In the genomic region with DNA sequence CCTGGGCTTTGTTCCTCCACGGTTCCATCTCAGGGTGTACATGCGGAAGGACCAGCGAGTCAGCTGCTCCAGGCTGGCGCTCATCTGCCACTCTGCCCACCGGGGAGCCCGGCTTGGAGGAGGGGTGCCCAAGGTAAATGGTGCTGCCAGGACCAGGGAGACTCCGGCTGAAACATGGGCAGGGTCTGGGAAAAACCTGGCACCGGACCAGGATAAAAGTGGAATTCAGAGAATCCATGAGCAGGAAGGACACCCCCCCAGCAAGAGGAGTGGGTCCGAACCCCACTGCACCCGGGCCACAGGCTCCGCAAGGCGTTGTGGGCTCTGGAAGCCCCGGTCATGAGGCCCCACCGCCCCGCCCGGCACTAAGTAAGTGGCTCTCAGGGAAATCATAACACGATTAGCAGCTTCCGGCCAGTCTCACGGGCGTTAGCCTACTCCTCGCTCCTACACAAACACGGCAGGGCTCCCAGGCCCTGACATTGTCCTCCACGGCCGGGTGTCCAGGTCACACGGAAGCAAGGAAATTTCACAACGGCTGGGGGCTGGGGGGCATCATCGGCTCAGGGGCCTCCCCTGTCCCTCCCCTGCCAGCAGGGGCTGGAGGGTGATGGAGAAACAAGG, we compare ENCODE assay signal across 19 cellular contexts. TPM values are rescaled to one million over a fixed set of nuclear protein-coding genes. Genes with fewer than 3 reads are reported as not detected.
A peak's percentile ranks its signal among the peaks of the same experiment; 100 is the strongest.
DNase-seq lines count a peak whose midpoint lies in the region; ATAC-seq and TF ChIP-seq lines count a peak whose summit lies in the region.
"Had no signal": no experiment of that assay in that cellular context is flagged by ENCODE, and none has a peak within 500 bp of the region (broad histone marks: within the 10 kb centered on the region; RNA-seq: fewer than 3 reads in every experiment).

No MANE protein-coding gene starts in this region.

- peaks cover 15% of the 10 kb centered on the region for H3K4me1 Mint-ChIP-seq in type B pancreatic cell (ENCODE audit: unreplicated experiment)

- no peaks in the 10 kb centered on the region for H3K27me3 Mint-ChIP-seq in type B pancreatic cell
- H3K27me3 Mint-ChIP-seq: activated naive CD8-positive, alpha-beta T cell treated with anti-CD3 and anti-CD28 coated beads for 36 hours; T-helper 17 cell had no signal

- TF ChIP-seq CTCF in choroid plexus epithelial cell (conservative IDR thresholded peaks at IDR 0.05; ENCODE audit: low read depth, low read length) (no peak), lower lobe of right lung (IDR thresholded peaks at IDR 0.05) (no peak), type B pancreatic cell (conservative IDR thresholded peaks at IDR 0.05) (no peak), breast epithelium (IDR thresholded peaks at IDR 0.05) (no peak)

- DNase-seq in left cardiac atrium (peak; percentile 76), Right ventricle myocardium superior (no peak), choroid plexus epithelial cell (ENCODE audit: low read depth) (peak; percentile 54), lower lobe of right lung (peak; percentile 75), type B pancreatic cell (ENCODE audit: extremely low spot score, unreplicated experiment) (no peak), DMS153 treated with DMSO at 0.1 percent for 48 hours (lab: John Stamatoyannopoulos, UW; ENCODE audit: unreplicated experiment) (no peak), breast epithelium (ENCODE audit: low spot score in 2 of 2) (no peak)
- DNase-seq: activated CD4-positive, CD25-positive, alpha-beta regulatory T cell; activated CD8-positive, alpha-beta memory T cell treated with anti-CD3 and anti-CD28 coated beads for 24 hours; activated naive CD8-positive, alpha-beta T cell treated with anti-CD3 and anti-CD28 coated beads for 36 hours; body of pancreas; COR-L47; effector CD4-positive, alpha-beta T cell; small intestine; stimulated activated CD4-positive, alpha-beta T cell treated with anti-CD3 and anti-CD28 coated beads, Interleukin-4, amount 100 ng/mL, for 24 hours; T-helper 17 cell had no signal

- no peak for TF ChIP-seq POLR2A in breast epithelium (IDR thresholded peaks at IDR 0.05)

- H3K9me3 Mint-ChIP-seq in type B pancreatic cell: no peaks in the 10 kb centered on the region
- H3K9me3 Mint-ChIP-seq: activated naive CD8-positive, alpha-beta T cell treated with anti-CD3 and anti-CD28 coated beads for 36 hours had no signal

- no peaks in the 10 kb centered on the region for H3K9me3 ChIP-seq in lower lobe of right lung
- no peaks in the 10 kb centered on the region for H3K9me3 ChIP-seq in breast epithelium
- H3K9me3 ChIP-seq: body of pancreas, suprapubic skin had no signal

- intact Hi-C loops in left cardiac atrium (cut with DNase I): no loop called here
- intact Hi-C loops in Right ventricle myocardium superior (cut with DNase I): no loop called here
- intact Hi-C loops in lower lobe of right lung (cut with DNase I): no loop called here
- intact Hi-C loops in breast epithelium (cut with DNase I; ENCODE audit: low total_unique reads): no loop called here

- H3K27ac ChIP-seq in lower lobe of right lung (peak overlapping the region; percentile 62), breast epithelium (no peak overlapping the region)
- H3K27ac ChIP-seq: body of pancreas, hepatocyte, suprapubic skin had no signal

- ATAC-seq in left cardiac atrium (peak; percentile 39 to 54), Right ventricle myocardium superior (ENCODE audit: poor library complexity) (no peak), lower lobe of right lung (peak; percentile 72 to 87), HG02571 (IDR thresholded peaks at IDR 0.05; ENCODE audit: unreplicated experiment) (no peak)
- ATAC-seq: body of pancreas, T-helper 17 cell had no signal

- H3K36me3 ChIP-seq in lower lobe of right lung: no peaks in the 10 kb centered on the region
- H3K36me3 ChIP-seq in breast epithelium: no peaks in the 10 kb centered on the region
- H3K36me3 ChIP-seq: suprapubic skin had no signal

- H3K27ac Mint-ChIP-seq in type B pancreatic cell: peak overlapping the region; percentile 36
- H3K27ac Mint-ChIP-seq: activated naive CD8-positive, alpha-beta T cell treated with anti-CD3 and anti-CD28 coated beads for 36 hours; T-helper 17 cell had no signal

- H3K27me3 ChIP-seq in lower lobe of right lung (ENCODE audit: low read depth) (no peaks in the 10 kb centered on the region), breast epithelium (no peaks in the 10 kb centered on the region)
- H3K27me3 ChIP-seq: body of pancreas, hepatocyte, suprapubic skin had no signal

- H3K4me3 Mint-ChIP-seq in type B pancreatic cell: no peak overlapping the region
- H3K4me3 Mint-ChIP-seq: activated naive CD8-positive, alpha-beta T cell treated with anti-CD3 and anti-CD28 coated beads for 36 hours; T-helper 17 cell had no signal

- H3K4me3 ChIP-seq in choroid plexus epithelial cell (ENCODE audit: low read depth, low read length) (no peak overlapping the region), lower lobe of right lung (no peak overlapping the region), breast epithelium (no peak overlapping the region)
- H3K4me3 ChIP-seq: body of pancreas, hepatocyte, suprapubic skin had no signal

- H3K36me3 Mint-ChIP-seq in type B pancreatic cell: no peaks in the 10 kb centered on the region
- H3K36me3 Mint-ChIP-seq: activated naive CD8-positive, alpha-beta T cell treated with anti-CD3 and anti-CD28 coated beads for 36 hours had no signal

- H3K4me1 ChIP-seq in lower lobe of right lung: peaks cover 28% of the 10 kb centered on the region
- no peaks in the 10 kb centered on the region for H3K4me1 ChIP-seq in breast epithelium
- H3K4me1 ChIP-seq: body of pancreas had no signal

RNA-seq across cellular contexts. Expression of a gene that starts 21.1 kb away (rescaled TPM):
- 10 to 100 TPM; 12.4 to 15.8 TPM for total RNA-seq in left cardiac atrium
- total RNA-seq in Right ventricle myocardium superior: 7.3 TPM
- 57.1 TPM for total RNA-seq in lower lobe of right lung
- total RNA-seq in type B pancreatic cell (ENCODE audit: low replicate concordance): 26.7 and 61.7 TPM in 2 replicates
- total RNA-seq in breast epithelium: 10 to 100 TPM; 19.3 to 32.1 (median 24.2) TPM

RNA-seq across cellular contexts. Expression of a gene that starts 34.6 kb away (rescaled TPM):
- total RNA-seq in left cardiac atrium (10 to 100 TPM; 41.3 to 42.6 TPM), Right ventricle myocardium superior (47.0 TPM), lower lobe of right lung (46.1 TPM), type B pancreatic cell (ENCODE audit: low replicate concordance) (26.6 and 56.6 TPM in 2 replicates), breast epithelium (10 to 100 TPM; 32.4 to 56.8 (median 34.5) TPM)

RNA-seq across cellular contexts. Expression of a gene that starts 59.6 kb away (rescaled TPM):
- total RNA-seq in left cardiac atrium (10 to 100 TPM; 11.3 to 11.8 TPM), Right ventricle myocardium superior (10.0 TPM), lower lobe of right lung (22.5 TPM), type B pancreatic cell (ENCODE audit: low replicate concordance) (22.5 and 26.7 TPM in 2 replicates), breast epithelium (10 to 100 TPM; 19.3 to 23.6 (median 20.2) TPM)

Comparison
In these comparisons a context has a peak if more than half of its experiments do, and no peak if none do; other contexts are left out.
1. ATAC-seq: peak in left cardiac atrium (2 of 2) and lower lobe of right lung (2 of 2); none in Right ventricle myocardium superior (single experiment) and HG02571 (single experiment).
2. DNase-seq: peak in left cardiac atrium (single experiment), choroid plexus epithelial cell (single experiment) and lower lobe of right lung (single experiment); none in Right ventricle myocardium superior (single experiment), type B pancreatic cell (single experiment), DMS153 treated with DMSO at 0.1 percent for 48 hours (single experiment) and breast epithelium (0 of 2).